23 cellular contexts compared by ENCODE assay signal in the genomic region with DNA sequence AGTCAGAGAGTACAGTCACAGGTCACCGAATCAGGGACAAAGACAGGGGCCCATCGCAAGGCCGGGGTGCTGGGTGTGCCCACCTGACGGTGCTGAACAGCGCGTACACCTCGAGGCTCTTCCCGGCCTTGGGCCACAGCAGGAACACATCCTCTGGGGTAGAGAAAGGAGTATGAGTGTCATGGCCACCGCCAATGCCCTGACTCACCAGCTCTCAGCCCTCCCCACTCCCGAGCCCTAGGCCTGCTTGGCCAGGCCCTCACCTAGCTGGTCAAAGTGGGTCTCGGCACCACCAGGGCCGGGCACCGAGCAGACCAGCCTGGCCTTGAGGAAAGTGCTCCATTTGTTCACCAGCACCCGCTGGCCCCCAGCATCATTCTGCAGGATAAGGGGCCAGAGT. TPM values are rescaled to one million over a fixed set of nuclear protein-coding genes. Genes with fewer than 3 reads are reported as not detected.
DNase-seq lines count a peak whose midpoint lies in the region; ATAC-seq, FAIRE-seq and TF ChIP-seq lines count a peak whose summit lies in the region.
"Had no signal": no experiment of that assay in that cellular context is flagged by ENCODE, and none has a peak within 500 bp of the region (broad histone marks: within the 10 kb centered on the region; RNA-seq: fewer than 3 reads in every experiment).

No MANE protein-coding gene starts in this region.

- FAIRE-seq in kidney (lab: Jason Lieb, UNC): no peak
- FAIRE-seq: A549, HepG2 had no signal

- TF ChIP-seq POLR2A in adrenal gland (IDR thresholded peaks at IDR 0.05) (no peak), sigmoid colon (IDR thresholded peaks at IDR 0.05) (no peak)

- H3K9me3 ChIP-seq in adrenal gland (replicated peaks in 1 of 3): no peaks in the 10 kb centered on the region
- H3K9me3 ChIP-seq in kidney (ENCODE audit: control insufficient read depth in 1 of 2, low read length in 2 of 2): no peaks in the 10 kb centered on the region
- H3K9me3 ChIP-seq in sigmoid colon: no peaks in the 10 kb centered on the region
- H3K9me3 ChIP-seq: A549, BE2C had no signal

- no peak overlapping the region for H3K9ac ChIP-seq in kidney (ENCODE audit: low read length in 2 of 2)

- peak; percentile 22 for DNase-seq in 8988T
- DNase-seq in adrenal gland: peak in 4 of 7 donors; percentile 30 to 67 (median 64)
- peak; percentile 40 for DNase-seq in kidney
- DNase-seq in sigmoid colon: peak; percentile 43
- no peak for DNase-seq in activated CD4-positive, CD25-positive, alpha-beta regulatory T cell (lab: John Stamatoyannopoulos, UW)
- no peak for DNase-seq in NCI-H2227 treated with DMSO at 0.1 percent for 48 hours (lab: John Stamatoyannopoulos, UW)
- DNase-seq in CD1c-positive myeloid dendritic cell (ENCODE audit: extremely low spot score): no peak
- DNase-seq: BE2C; CD4-positive, CD25-positive, alpha-beta regulatory T cell; KBM-7; MM.1S; NCI-H1048; NCI-H1436 treated with DMSO at 0.1 percent for 48 hours; NCI-H1930; NCI-H226; NCI-H510A treated with DMSO at 0.1 percent for 48 hours; NCI-H774; NK-92 treated with Interleukin-12 subunit alpha and Interleukin-12 subunit beta, amount 100 ng/mL, for 24 hours had no signal

- no peaks in the 10 kb centered on the region for H3K27me3 ChIP-seq in adrenal gland
- no peaks in the 10 kb centered on the region for H3K27me3 ChIP-seq in sigmoid colon
- H3K27me3 ChIP-seq: BE2C had no signal

- ATAC-seq in GM21619 (IDR thresholded peaks at IDR 0.05; ENCODE audit: unreplicated experiment): no peak
- ATAC-seq: A549, HCT116, HepG2 had no signal

- H3K27ac ChIP-seq in adrenal gland: peak overlapping the region in 1 of 5 donors; percentile 10
- no peak overlapping the region for H3K27ac ChIP-seq in kidney (ENCODE audit: low read depth in 2 of 2, low read length in 2 of 2)
- no peak overlapping the region for H3K27ac ChIP-seq in sigmoid colon
- H3K27ac ChIP-seq: A549, HL-60 had no signal

- no peak for TF ChIP-seq EP300 in sigmoid colon (IDR thresholded peaks at IDR 0.05)

- H3K36me3 ChIP-seq in adrenal gland (replicated peaks in 1 of 2): no peaks in the 10 kb centered on the region
- no peaks in the 10 kb centered on the region for H3K36me3 ChIP-seq in kidney (ENCODE audit: control insufficient read depth in 1 of 2, insufficient read depth in 2 of 2, low read length in 2 of 2)
- H3K36me3 ChIP-seq in sigmoid colon: no peaks in the 10 kb centered on the region
- H3K36me3 ChIP-seq: BE2C had no signal

- H3K4me3 ChIP-seq in adrenal gland: no peak overlapping the region
- no peak overlapping the region for H3K4me3 ChIP-seq in kidney (ENCODE audit: low read length in 2 of 2)
- H3K4me3 ChIP-seq in sigmoid colon: no peak overlapping the region
- H3K4me3 ChIP-seq: A549 had no signal

- TF ChIP-seq CTCF in adrenal gland (IDR thresholded peaks at IDR 0.05) (no peak), kidney (IDR thresholded peaks at IDR 0.05; ENCODE audit: borderline replicate concordance, extremely low read depth, insufficient read depth) (no peak), sigmoid colon (IDR thresholded peaks at IDR 0.05) (no peak)

- H3K4me1 ChIP-seq in adrenal gland (replicated peaks in 1 of 2) (no peaks in the 10 kb centered on the region), kidney (ENCODE audit: control insufficient read depth in 1 of 2, insufficient read depth in 1 of 2, low read depth in 1 of 2, low read length in 2 of 2) (peaks cover 0 to 11% of the 10 kb centered on the region in 2 donors), sigmoid colon (peaks cover 0 to 8% (median 3%) of the 10 kb centered on the region in 4 donors)
- H3K4me1 ChIP-seq: A549, BE2C had no signal

- 48 to 80% (median 69%) methylated on average over 8 to 14 of the region's 14 CpGs for WGBS in adrenal gland, 4 donors
- 94 to 95% methylated on average over 14 of the region's 14 CpGs for WGBS in sigmoid colon, 2 donors

- intact Hi-C loops in adrenal gland (cut with DNase I): no loop called here
- intact Hi-C loops in kidney (cut with DNase I): no loop called here
- intact Hi-C loops in sigmoid colon (cut with DNase I): no loop called here

RNA-seq across cellular contexts. Expression of a gene that starts 4.2 kb away (rescaled TPM):
- total RNA-seq in adrenal gland (1 to 10 TPM; 1.9 to 6.8 (median 3.1) TPM), kidney (25.7 TPM), sigmoid colon (1 to 10 TPM; 2.6 to 5.4 (median 4.3) TPM)
- polyA plus RNA-seq in adrenal gland (1 to 10 TPM in 2 of 3 donors, under 1 TPM in 1; 0.81 to 6.4 (median 1.9) TPM), kidney (ENCODE audit: insufficient read depth, low read depth, low replicate concordance) (28.2 TPM), sigmoid colon (1 to 10 TPM in 1 of 3 donors, under 1 TPM in 2; 0.23 to 7.4 (median 0.60) TPM)

RNA-seq across cellular contexts. Expression of a gene that starts 13.2 kb away (rescaled TPM):
- total RNA-seq in adrenal gland (10 to 100 TPM in 3 of 8 donors, 1 to 10 TPM in 5; 1.1 to 42.0 (median 6.3) TPM), kidney (2.2 TPM), sigmoid colon (1 to 10 TPM in 1 of 4 donors, under 1 TPM in 1, not detected in 2; 0.99 to 2.9 TPM)
- polyA plus RNA-seq in adrenal gland (10 to 100 TPM in 2 of 3 donors, 1 to 10 TPM in 1; 4.2 to 32.7 (median 26.7) TPM), kidney (ENCODE audit: insufficient read depth, low read depth, low replicate concordance) (86.6 TPM), sigmoid colon (10 to 100 TPM in 2 of 3 donors, 1 to 10 TPM in 1; 2.6 to 34.2 (median 23.6) TPM)

RNA-seq across cellular contexts. Expression of a gene that starts 14.7 kb away (rescaled TPM):
- total RNA-seq in adrenal gland (100 to 1,000 TPM in 5 of 8 donors, 10 to 100 TPM in 3; 69.5 to 145 (median 113) TPM), kidney (98.7 TPM), sigmoid colon (100 to 1,000 TPM in 1 of 4 donors, 10 to 100 TPM in 3; 53.5 to 113 (median 68.4) TPM)
- polyA plus RNA-seq in adrenal gland (100 to 1,000 TPM in 1 of 3 donors, 10 to 100 TPM in 2; 39.4 to 186 (median 93.5) TPM), kidney (ENCODE audit: insufficient read depth, low read depth, low replicate concordance) (36.1 TPM), sigmoid colon (10 to 100 TPM; 14.3 to 47.4 (median 18.0) TPM)

RNA-seq across cellular contexts. Expression of a gene that starts 30.2 kb away (rescaled TPM):
- 10 to 100 TPM in 1 of 8 donors, 1 to 10 TPM in 7; 4.8 to 12.2 (median 6.3) TPM for total RNA-seq in adrenal gland
- polyA plus RNA-seq in adrenal gland: 10 to 100 TPM in 1 of 3 donors, 1 to 10 TPM in 2; 4.0 to 13.1 (median 4.6) TPM
- 8.8 TPM for total RNA-seq in kidney
- 3.9 TPM for polyA plus RNA-seq in kidney (ENCODE audit: insufficient read depth, low read depth, low replicate concordance)
- 10 to 100 TPM in 3 of 4 donors, 1 to 10 TPM in 1; 8.9 to 14.1 (median 11.9) TPM for total RNA-seq in sigmoid colon
- polyA plus RNA-seq in sigmoid colon: 10 to 100 TPM in 1 of 3 donors, 1 to 10 TPM in 2; 5.3 to 10.5 (median 9.0) TPM

RNA-seq across cellular contexts. Expression of a gene that starts 30.9 kb away (rescaled TPM):
- total RNA-seq in adrenal gland (100 to 1,000 TPM in 1 of 8 donors, 10 to 100 TPM in 7; 68.8 to 114 (median 90.1) TPM), kidney (72.5 TPM), sigmoid colon (10 to 100 TPM; 46.0 to 59.5 (median 52.0) TPM)
- polyA plus RNA-seq in adrenal gland (100 to 1,000 TPM in 2 of 3 donors, 10 to 100 TPM in 1; 44.0 to 146 (median 122) TPM), kidney (ENCODE audit: insufficient read depth, low read depth, low replicate concordance) (61.6 TPM), sigmoid colon (10 to 100 TPM; 47.2 to 83.0 (median 50.5) TPM)

Comparison
In these comparisons a context has a peak if more than half of its experiments do, and no peak if none do; other contexts are left out.
1. DNase-seq: peak in 8988T (single experiment), adrenal gland (4 of 7), kidney (single experiment) and sigmoid colon (single experiment); none in activated CD4-positive, CD25-positive, alpha-beta regulatory T cell (0 of 4), NCI-H2227 treated with DMSO at 0.1 percent for 48 hours (single experiment) and CD1c-positive myeloid dendritic cell (single experiment).